13 cellular contexts compared by ENCODE assay signal in the genomic region with DNA sequence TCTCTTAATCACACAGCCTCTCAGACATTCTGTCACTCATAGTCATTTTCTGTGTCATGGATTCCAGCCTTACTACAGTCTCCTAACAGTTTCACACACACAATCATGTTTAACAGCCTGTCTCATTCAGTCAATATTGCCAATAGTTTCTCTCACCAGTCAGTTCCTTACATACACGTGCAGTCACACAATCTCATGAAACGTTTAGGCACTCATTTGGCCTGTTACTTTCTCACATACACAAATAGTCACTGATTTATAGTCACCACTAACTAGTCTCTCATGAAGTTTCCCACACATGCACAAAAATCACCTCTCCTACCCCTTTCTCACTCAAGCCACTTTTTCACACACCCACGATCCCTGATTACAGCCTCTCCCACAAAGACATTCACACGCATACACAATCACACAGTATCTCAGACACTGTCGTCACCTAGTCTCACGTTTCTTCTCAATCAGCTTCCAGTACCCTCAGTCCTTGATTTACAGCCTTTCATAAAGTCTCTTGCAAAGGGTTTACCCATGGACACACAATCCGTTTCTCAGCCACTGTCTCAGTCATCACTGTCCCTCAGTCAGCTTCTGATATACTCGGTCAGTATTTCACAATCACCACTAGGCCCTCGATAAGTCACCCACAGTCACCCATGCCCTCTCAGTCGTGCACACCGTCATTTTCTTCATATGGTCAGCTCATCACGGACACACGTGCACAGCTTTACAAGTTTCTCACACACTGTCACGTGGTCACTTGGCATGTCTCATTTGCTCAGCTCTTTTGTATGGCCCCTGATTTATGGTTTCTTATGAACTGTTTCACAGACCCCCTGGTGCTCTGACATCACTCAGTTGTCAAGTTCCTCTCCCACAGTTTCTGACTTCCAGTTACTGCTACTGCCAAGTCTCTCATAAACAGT. TPM values are rescaled to one million over a fixed set of nuclear protein-coding genes. Genes with fewer than 3 reads are reported as not detected.
"Had no signal": no experiment of that assay in that cellular context is flagged by ENCODE, and none has a peak within 500 bp of the region (broad histone marks: within the 10 kb centered on the region; RNA-seq: fewer than 3 reads in every experiment).

No MANE protein-coding gene starts in this region.

- H3K27me3 ChIP-seq: ovary, stomach had no signal

- H3K27ac ChIP-seq: ovary, stomach, thoracic aorta had no signal

- DNase-seq: activated CD4-positive, alpha-beta T cell treated with anti-CD3 and anti-CD28 coated beads, Interleukin-2, amount 50 U/mL, for 4 hours; activated effector memory CD4-positive, alpha-beta T cell treated with Interleukin-2 at 50 U/mL for 16 hours; activated T-cell treated with anti-CD3 and anti-CD28 coated beads, Interleukin-2, amount 50 U/mL, for 1 hour; amygdala; dermis blood vessel endothelial cell; ovary; stimulated activated CD4-positive, alpha-beta T cell treated with anti-CD3 and anti-CD28 coated beads, Interleukin-4, amount 100 ng/mL, for 4 hours; stomach; T-helper 17 cell had no signal

- H3K4me1 Mint-ChIP-seq: brain had no signal

- H3K9me3 ChIP-seq: ovary, thoracic aorta had no signal

- H3K27me3 Mint-ChIP-seq: memory B cell, T-helper 17 cell had no signal

- H3K4me3 ChIP-seq: ovary, stomach, thoracic aorta had no signal

- H3K27ac Mint-ChIP-seq: activated naive CD4-positive, alpha-beta T cell treated with anti-CD3 and anti-CD28 coated beads, Interleukin-2, amount 50 U/mL, for 72 hours; brain; memory B cell; T-helper 17 cell had no signal

- H3K4me3 Mint-ChIP-seq: brain, memory B cell, T-helper 17 cell had no signal

- H3K36me3 ChIP-seq: ovary had no signal

- H3K9me3 Mint-ChIP-seq: activated naive CD4-positive, alpha-beta T cell treated with anti-CD3 and anti-CD28 coated beads, Interleukin-2, amount 50 U/mL, for 72 hours; memory B cell had no signal

- H3K4me1 ChIP-seq: stomach had no signal

- ATAC-seq: T-helper 17 cell had no signal

RNA-seq across cellular contexts. Expression of a gene that starts 14.3 kb away (rescaled TPM):
- total RNA-seq: dermis blood vessel endothelial cell had no signal
